2 cellular contexts compared by ENCODE assay signal in genomic region chr5:17482784-17483183, GRCh38.
TF ChIP-seq lines count a peak whose summit lies in the region.

No MANE protein-coding gene starts in this region.

TF ChIP-seq in GM23338, 12 proteins besides CTCF, POLR2A, EP300 and RAD21:
- TF ChIP-seq, protein P1, sequence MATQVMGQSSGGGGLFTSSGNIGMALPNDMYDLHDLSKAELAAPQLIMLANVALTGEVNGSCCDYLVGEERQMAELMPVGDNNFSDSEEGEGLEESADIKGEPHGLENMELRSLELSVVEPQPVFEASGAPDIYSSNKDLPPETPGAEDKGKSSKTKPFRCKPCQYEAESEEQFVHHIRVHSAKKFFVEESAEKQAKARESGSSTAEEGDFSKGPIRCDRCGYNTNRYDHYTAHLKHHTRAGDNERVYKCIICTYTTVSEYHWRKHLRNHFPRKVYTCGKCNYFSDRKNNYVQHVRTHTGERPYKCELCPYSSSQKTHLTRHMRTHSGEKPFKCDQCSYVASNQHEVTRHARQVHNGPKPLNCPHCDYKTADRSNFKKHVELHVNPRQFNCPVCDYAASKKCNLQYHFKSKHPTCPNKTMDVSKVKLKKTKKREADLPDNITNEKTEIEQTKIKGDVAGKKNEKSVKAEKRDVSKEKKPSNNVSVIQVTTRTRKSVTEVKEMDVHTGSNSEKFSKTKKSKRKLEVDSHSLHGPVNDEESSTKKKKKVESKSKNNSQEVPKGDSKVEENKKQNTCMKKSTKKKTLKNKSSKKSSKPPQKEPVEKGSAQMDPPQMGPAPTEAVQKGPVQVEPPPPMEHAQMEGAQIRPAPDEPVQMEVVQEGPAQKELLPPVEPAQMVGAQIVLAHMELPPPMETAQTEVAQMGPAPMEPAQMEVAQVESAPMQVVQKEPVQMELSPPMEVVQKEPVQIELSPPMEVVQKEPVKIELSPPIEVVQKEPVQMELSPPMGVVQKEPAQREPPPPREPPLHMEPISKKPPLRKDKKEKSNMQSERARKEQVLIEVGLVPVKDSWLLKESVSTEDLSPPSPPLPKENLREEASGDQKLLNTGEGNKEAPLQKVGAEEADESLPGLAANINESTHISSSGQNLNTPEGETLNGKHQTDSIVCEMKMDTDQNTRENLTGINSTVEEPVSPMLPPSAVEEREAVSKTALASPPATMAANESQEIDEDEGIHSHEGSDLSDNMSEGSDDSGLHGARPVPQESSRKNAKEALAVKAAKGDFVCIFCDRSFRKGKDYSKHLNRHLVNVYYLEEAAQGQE (IDR thresholded peaks at IDR 0.05; ENCODE audit: unreplicated experiment): no peak
- TF ChIP-seq STAT1 (IDR thresholded peaks at IDR 0.05; ENCODE audit: unreplicated experiment): no peak

TF ChIP-seq in endothelial cell of umbilical vein, 7 proteins besides CTCF, POLR2A, EP300 and RAD21:
- TF ChIP-seq FOS (IDR thresholded peaks at IDR 0.05; ENCODE audit: borderline replicate concordance, insufficient read depth, low read length): no peak
- TF ChIP-seq JUN (IDR thresholded peaks at IDR 0.05; ENCODE audit: borderline replicate concordance, insufficient read depth, insufficient read length, low read depth): no peak
- TF ChIP-seq MYC (IDR thresholded peaks at IDR 0.05; ENCODE audit: low read depth, low read length): no peak
- TF ChIP-seq EZH2 (IDR thresholded peaks at IDR 0.05; ENCODE audit: borderline replicate concordance, low read depth, low read length, severe bottlenecking): no peak
- TF ChIP-seq, protein P2, sequence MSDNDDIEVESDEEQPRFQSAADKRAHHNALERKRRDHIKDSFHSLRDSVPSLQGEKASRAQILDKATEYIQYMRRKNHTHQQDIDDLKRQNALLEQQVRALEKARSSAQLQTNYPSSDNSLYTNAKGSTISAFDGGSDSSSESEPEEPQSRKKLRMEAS (IDR thresholded peaks at IDR 0.05; ENCODE audit: insufficient read depth, insufficient read length): no peak
- no peak for TF ChIP-seq GATA2 (IDR thresholded peaks at IDR 0.05; ENCODE audit: insufficient read depth, insufficient read length, low read depth, low read length)
- TF ChIP-seq POLR2AphosphoS5 (IDR thresholded peaks at IDR 0.05; ENCODE audit: insufficient read depth, low read depth, low read length): no peak
